Comparison of ENCODE assay signal across 16 cellular contexts in genomic region chr1:176601358-176601757, GRCh38.
"Had no signal": no experiment of that assay in that cellular context is flagged by ENCODE, and none has a peak within 500 bp of the region (broad histone marks: within the 10 kb centered on the region; RNA-seq: fewer than 3 reads in every experiment).

No MANE protein-coding gene starts in this region.

- H3K4me3 ChIP-seq: adrenal gland, body of pancreas, neural progenitor cell, ovary had no signal

- ATAC-seq: activated T-helper 17 cell treated with anti-CD3 and anti-CD28 coated beads, Interleukin-2, amount 50 U/mL, for 72 hours; body of pancreas; effector memory CD8-positive, alpha-beta T cell; T-helper 17 cell had no signal

- DNase-seq: activated CD4-positive, alpha-beta T cell treated with anti-CD3 and anti-CD28 coated beads, Interleukin-2, amount 10 ng/mL, durations not matched to agents 7 days and 5 days; activated CD4-positive, CD25-positive, alpha-beta regulatory T cell; activated naive CD4-positive, alpha-beta T cell treated with anti-CD3 and anti-CD28 coated beads for 36 hours; activated T-cell treated with anti-CD3 and anti-CD28 coated beads for 4 hours; adrenal gland; body of pancreas; effector memory CD8-positive, alpha-beta T cell; erythroblast; head of caudate nucleus; mesendoderm; ovary; stimulated activated CD4-positive, alpha-beta T cell treated with anti-CD3 and anti-CD28 coated beads, Interleukin-12 subunit alpha, Interleukin-12 subunit beta, amount 100 ng/mL, for 4 hours; stimulated activated naive CD4-positive, alpha-beta T cell treated with Interleukin-2 at 50 U/mL for 16 hours; T-helper 17 cell had no signal
